ENCODE assay signal across 15 cellular contexts in genomic region chr15:71366522-71366921, GRCh38.
A peak's percentile ranks its signal among the peaks of the same experiment; 100 is the strongest.
DNase-seq lines count a peak whose midpoint lies in the region; ATAC-seq, FAIRE-seq and TF ChIP-seq lines count a peak whose summit lies in the region.
"Had no signal": no experiment of that assay in that cellular context is flagged by ENCODE, and none has a peak within 500 bp of the region (broad histone marks: within the 10 kb centered on the region; RNA-seq: fewer than 3 reads in every experiment).

No MANE protein-coding gene starts in this region.

- H3K27ac Mint-ChIP-seq in progenitor cell of endocrine pancreas = peak overlapping the region; percentile 24
- H3K27ac Mint-ChIP-seq: B cell; CD4-positive, alpha-beta T cell had no signal

- ATAC-seq in heart right ventricle = peak in 4 of 8 donors; percentile 14 to 61 (median 20)
- no peak for ATAC-seq in Right ventricle myocardium inferior
- no peak for ATAC-seq in IMR-90 (ENCODE audit: low read depth)
- ATAC-seq in HepG2 = peak; percentile 22; the same call in 1 of the 3 replicates

- no peak overlapping the region for H3K18ac ChIP-seq in IMR-90 (ENCODE audit: low read depth, low read length)

- CTCF ChIA-PET in IMR-90 (lab: Yijun Ruan, JAX) (no interaction called here), HepG2 (lab: Yijun Ruan, JAX; ENCODE audit: low intra/inter-chr PET ratio, low total read pairs) (no interaction called here)

- peaks cover 8% of the 10 kb centered on the region for H3K9me3 Mint-ChIP-seq in progenitor cell of endocrine pancreas (ENCODE audit: low read depth)

- TF ChIP-seq RAD21 in IMR-90 (IDR thresholded peaks at IDR 0.05; ENCODE audit: low read length) (no peak), HepG2 (CRISPR knock-in tag; IDR thresholded peaks at IDR 0.05) (no peak)

- POLR2A ChIA-PET in IMR-90 (lab: Charles Lee; ENCODE audit: unreplicated experiment) = no interaction called here
- POLR2A ChIA-PET in HepG2 (lab: Yijun Ruan, JAX) = no interaction called here

- H3K56ac ChIP-seq in IMR-90 (ENCODE audit: extremely low read depth, insufficient read depth, low read length) = no peak overlapping the region

- no peak overlapping the region for H2AK5ac ChIP-seq in IMR-90 (ENCODE audit: low read depth, low read length)

- no peak overlapping the region for H2BK20ac ChIP-seq in IMR-90 (ENCODE audit: low read depth, low read length)

- H4K5ac ChIP-seq in IMR-90 (ENCODE audit: low read depth, low read length) = no peak overlapping the region

- H4K20me1 ChIP-seq in IMR-90 (ENCODE audit: insufficient read depth, low read length) = no peaks in the 10 kb centered on the region
- no peaks in the 10 kb centered on the region for H4K20me1 ChIP-seq in HepG2 (ENCODE audit: insufficient read depth, low read length)

- no peaks in the 10 kb centered on the region for H3K79me2 ChIP-seq in HepG2 (ENCODE audit: insufficient read depth, low read length)

- WGBS in heart right ventricle, 2 donors = 88 to 89% methylated on average over 4 of the region's 4 CpGs
- 100% methylated on average over 1 of the region's 4 CpGs; no CpG with 5 or more reads in 1 of the 2 experiments for WGBS in IMR-90 (ENCODE audit: extremely low coverage in 2 of 2, insufficient read length in 1 of 2), 2 experiments
- WGBS in HepG2 (ENCODE audit: low lambda C conversion rate) = 38% methylated on average over 4 of the region's 4 CpGs

- intact Hi-C loops in heart right ventricle (cut with DNase I) (no loop called here), Right ventricle myocardium inferior (cut with DNase I) (no loop called here), IMR-90 (cut with micrococcal nuclease) (no loop called here), HepG2 (cut with micrococcal nuclease; ENCODE audit: unreplicated experiment) (no loop called here)

- H3K4me1 Mint-ChIP-seq in progenitor cell of endocrine pancreas (ENCODE audit: low read depth) = no peaks in the 10 kb centered on the region
- H3K4me1 Mint-ChIP-seq: B cell had no signal

- peaks cover 0 to 13% (median 0%) of the 10 kb centered on the region in 9 donors for H3K4me1 ChIP-seq in heart right ventricle
- H3K4me1 ChIP-seq in IMR-90 (ENCODE audit: control insufficient read depth, insufficient read depth, low read length) = 0 out of 2 replicates have a peak, but pooled peaks cover 2% of the 10 kb centered on the region
- peaks cover 12% of the 10 kb centered on the region for H3K4me1 ChIP-seq in HepG2 (ENCODE audit: insufficient read depth, low read length)

- TF ChIP-seq CTCF in heart right ventricle (IDR thresholded peaks at IDR 0.05) (no peak), IMR-90 (conservative IDR thresholded peaks at IDR 0.05; ENCODE audit: low read depth, low read length) (no peak), HepG2 (CRISPR knock-in tag; IDR thresholded peaks at IDR 0.05) (no peak), progenitor cell of endocrine pancreas (IDR thresholded peaks at IDR 0.05; ENCODE audit: unreplicated experiment) (no peak)

- DNase-seq in heart right ventricle (no peak), Right ventricle myocardium inferior (ENCODE audit: missing footprints) (no peak), IMR-90 (no peak), HepG2 (ENCODE audit: low spot score) (no peak), progenitor cell of endocrine pancreas (ENCODE audit: low spot score, unreplicated experiment) (no peak), G401 (ENCODE audit: low spot score) (no peak), OCI-M1 (lab: John Stamatoyannopoulos, UW) (no peak), A172 (ENCODE audit: low spot score) (no peak)
- DNase-seq: C1 segment of cervical spinal cord; CD4-positive, alpha-beta T cell; DND-41; GF-D8; H7 had no signal

- peaks cover 27% of the 10 kb centered on the region for H3K27me3 Mint-ChIP-seq in progenitor cell of endocrine pancreas

- H3K14ac ChIP-seq in IMR-90 (replicated peaks; ENCODE audit: low read depth, low read length) = no peak overlapping the region

- H3K9me1 ChIP-seq in IMR-90 (ENCODE audit: insufficient read depth, low read length) = no peaks in the 10 kb centered on the region

- no peak overlapping the region for H4K91ac ChIP-seq in IMR-90 (ENCODE audit: insufficient read depth, low read depth, low read length)

- BruUV-seq in IMR-90 (replicated peaks; lab: Mats Ljungman, UMichigan) (no TSS peak), HepG2 (replicated peaks; lab: Mats Ljungman, UMichigan) (TSS peak; percentile 63)

- TF ChIP-seq POLR2A in IMR-90 (IDR thresholded peaks at IDR 0.05; ENCODE audit: low read depth, low read length) = no peak
- TF ChIP-seq POLR2A in HepG2 (IDR thresholded peaks at IDR 0.05; ENCODE audit: insufficient read depth in 1 of 2, low read depth in 2 of 2, low read length in 2 of 2) = no peak

- no peak overlapping the region for H3K4me2 ChIP-seq in IMR-90 (ENCODE audit: low read depth, low read length)
- H3K4me2 ChIP-seq in HepG2 (ENCODE audit: low read depth, low read length) = peak overlapping the region; percentile 36; the same call in 1 of the 2 replicates

- TF ChIP-seq EP300 in HepG2 (IDR thresholded peaks at IDR 0.05; ENCODE audit: low read depth in 2 of 2, low read length in 2 of 2) (no peak), HepG2 (CRISPR knock-in tag; IDR thresholded peaks at IDR 0.05; ENCODE audit: borderline replicate concordance) (no peak)

- no peak overlapping the region for H3K4ac ChIP-seq in IMR-90 (ENCODE audit: low read depth, low read length)

- H3K9me3 ChIP-seq in heart right ventricle (peaks cover 0 to 19% (median 0%) of the 10 kb centered on the region in 11 donors), IMR-90 (ENCODE audit: control insufficient read depth, insufficient read depth, low read length) (no peaks in the 10 kb centered on the region), HepG2 (ENCODE audit: low read length) (no peaks in the 10 kb centered on the region)

- H2AFZ ChIP-seq in IMR-90 (replicated peaks; ENCODE audit: low read length, poor library complexity) = no peak overlapping the region
- no peak overlapping the region for H2AFZ ChIP-seq in HepG2 (ENCODE audit: low read length)

- H3K79me1 ChIP-seq in IMR-90 (ENCODE audit: low read depth in 1 of 2, low read length in 2 of 2) = no peaks in the 10 kb centered on the region

- H3K23ac ChIP-seq in IMR-90 (ENCODE audit: low read depth, low read length) = no peak overlapping the region

- no peaks in the 10 kb centered on the region for H3K27me3 ChIP-seq in heart right ventricle
- H3K27me3 ChIP-seq in IMR-90 (ENCODE audit: control insufficient read depth, insufficient read depth, low read length) = no peaks in the 10 kb centered on the region
- no peaks in the 10 kb centered on the region for H3K27me3 ChIP-seq in HepG2 (ENCODE audit: control insufficient read depth in 1 of 2, insufficient read depth in 2 of 2, low read length in 2 of 2)

- H3K36me3 ChIP-seq in heart right ventricle = no peaks in the 10 kb centered on the region
- peaks cover 3% of the 10 kb centered on the region; the same call in 1 of the 2 replicates for H3K36me3 ChIP-seq in IMR-90 (ENCODE audit: control insufficient read depth, insufficient read depth, low read length)
- no peaks in the 10 kb centered on the region for H3K36me3 ChIP-seq in HepG2 (replicated peaks in 1 of 2; ENCODE audit: control insufficient read depth in 1 of 2, insufficient read depth in 2 of 2, low read length in 2 of 2)

- no peak overlapping the region for H2AK9ac ChIP-seq in IMR-90 (replicated peaks; ENCODE audit: low read depth, low read length, poor library complexity)

- dilution Hi-C loops in IMR-90 (cut with HindIII; ENCODE audit: low sequenced_read_pairs, unreplicated experiment) = no loop called here

- H3K9ac ChIP-seq in IMR-90 (ENCODE audit: low read depth, low read length) (no peak overlapping the region), HepG2 (ENCODE audit: insufficient read depth, low read depth, low read length) (no peak overlapping the region)

- H3K27ac ChIP-seq in heart right ventricle (peak overlapping the region in 6 of 10 donors; percentile 20 to 61 (median 51)), IMR-90 (ENCODE audit: insufficient read depth, low read length) (no peak overlapping the region), HepG2 (ENCODE audit: extremely low read length, insufficient read depth, low read length) (peak overlapping the region; percentile 54)

- FAIRE-seq in HepG2 (lab: Jason Lieb, UNC) = no peak
- FAIRE-seq: A204.1 had no signal

- no peak overlapping the region for H2BK120ac ChIP-seq in IMR-90 (ENCODE audit: low read depth, low read length)

- no peak overlapping the region for H4K8ac ChIP-seq in IMR-90 (ENCODE audit: low read depth in 2 of 2, low read length in 2 of 2)

- peak overlapping the region; percentile 40; the same call in 1 of the 3 replicates for H2BK15ac ChIP-seq in IMR-90 (ENCODE audit: low read depth, low read length)

- no peak overlapping the region for H3K4me3 ChIP-seq in heart right ventricle
- no peak overlapping the region for H3K4me3 ChIP-seq in IMR-90 (ENCODE audit: insufficient read depth, low read depth, low read length)
- H3K4me3 ChIP-seq in HepG2 (replicated peaks in 1 of 3; ENCODE audit: insufficient read depth in 1 of 3, low read depth in 2 of 3, low read length in 3 of 3) = no peak overlapping the region

- H3K4me3 Mint-ChIP-seq in progenitor cell of endocrine pancreas (ENCODE audit: low read depth) = no peak overlapping the region
- H3K4me3 Mint-ChIP-seq: B cell; CD4-positive, alpha-beta T cell had no signal

- no peak overlapping the region for H2BK5ac ChIP-seq in IMR-90 (ENCODE audit: low read depth, low read length, poor library complexity, severe bottlenecking)

- in situ Hi-C loops in IMR-90 (cut with MboI; ENCODE audit: low sequenced_read_pairs) (no loop called here), HepG2 (cut with HindIII; ENCODE audit: extremely low pct_ligation_motif_present, low pct_unique_long_range_greater_than_20kb) (no loop called here), G401 (cut with HindIII; ENCODE audit: low sequenced_read_pairs) (no loop called here)

- no peaks in the 10 kb centered on the region for H3K36me3 Mint-ChIP-seq in progenitor cell of endocrine pancreas (ENCODE audit: insufficient read depth)

TF ChIP-seq in IMR-90, 13 proteins besides CTCF, POLR2A, EP300 and RAD21 (continues in another document):
- TF ChIP-seq BHLHE40 (IDR thresholded peaks at IDR 0.05; ENCODE audit: low read depth, low read length) (no peak), MAFK (IDR thresholded peaks at IDR 0.05; ENCODE audit: low read depth, low read length) (no peak)

TF ChIP-seq in HepG2, 621 proteins besides CTCF, POLR2A, EP300 and RAD21 (continues in another document):
- TF ChIP-seq HBP1 (CRISPR knock-in tag; IDR thresholded peaks at IDR 0.05; ENCODE audit: low read depth) (no peak), MTA1 (CRISPR knock-in tag; IDR thresholded peaks at IDR 0.05; ENCODE audit: borderline replicate concordance) (no peak)
